ENCODE assay signal across 1 cellular context in genomic region chr20:58407201-58407873, GRCh38.
TF ChIP-seq lines count a peak whose summit lies in the region.

No MANE protein-coding gene starts in this region.

TF ChIP-seq in K562, 482 proteins besides CTCF, POLR2A, EP300 and RAD21 (continued from another document and continues in another):
- TF ChIP-seq FOXO4 (CRISPR knock-in tag; IDR thresholded peaks at IDR 0.05) (no peak), EP400 (IDR thresholded peaks at IDR 0.05) (peak; percentile 37; the same call in 1 of the 2 replicates), HMGN3 (IDR thresholded peaks at IDR 0.05; ENCODE audit: borderline replicate concordance, extremely low read depth, insufficient read length, low read depth, low read length) (no peak), ZNF764 (CRISPR knock-in tag; IDR thresholded peaks at IDR 0.05; ENCODE audit: low read depth) (no peak), XRCC4 (IDR thresholded peaks at IDR 0.05; ENCODE audit: extremely low read depth, insufficient read depth, insufficient read length) (no peak), KDM2B (CRISPR knock-in tag; IDR thresholded peaks at IDR 0.05) (no peak), ZNF408 (CRISPR knock-in tag; IDR thresholded peaks at IDR 0.05; ENCODE audit: low read depth) (no peak), SNRNP70 (optimal IDR thresholded peaks at IDR 0.05; ENCODE audit: low read depth, low read length) (no peak), HDAC3 (IDR thresholded peaks at IDR 0.05; ENCODE audit: borderline replicate concordance, partially characterized antibody) (no peak), GATA2 (CRISPR knock-in tag; IDR thresholded peaks at IDR 0.05) (no peak), SMARCC2 (IDR thresholded peaks at IDR 0.05; ENCODE audit: low read depth) (0 out of 2 replicates have a peak, but pooled peaks have one; percentile 33), HDAC1 (IDR thresholded peaks at IDR 0.05) (no peak), RBM17 (IDR thresholded peaks at IDR 0.05; ENCODE audit: borderline replicate concordance, low read depth, low read length) (no peak), ARNT (IDR thresholded peaks at IDR 0.05) (peak in 1 of 2 experiments; percentile 93; a peak in 2 of 4 replicates), YY1 (IDR thresholded peaks at IDR 0.05; ENCODE audit: borderline replicate concordance in 1 of 3, control insufficient read depth in 1 of 3, extremely low read depth in 1 of 3, insufficient read depth in 3 of 3, insufficient read length in 1 of 3, insufficient replicate concordance in 2 of 3, low read depth in 1 of 3, low read length in 2 of 3) (no peak), MAFF (IDR thresholded peaks at IDR 0.05; ENCODE audit: low read length) (peak; percentile 60; the same call in 1 of the 2 replicates), ZBTB7A (IDR thresholded peaks at IDR 0.05; ENCODE audit: borderline replicate concordance, control insufficient read depth, low read depth, low read length) (no peak), ZNF586 (CRISPR knock-in tag; conservative IDR thresholded peaks at IDR 0.05) (no peak), TFAM (CRISPR knock-in tag; conservative IDR thresholded peaks at IDR 0.05) (no peak), POLR3G (IDR thresholded peaks at IDR 0.05; ENCODE audit: extremely low read depth, insufficient read length, insufficient replicate concordance) (no peak), ARID3B (CRISPR knock-in tag; IDR thresholded peaks at IDR 0.05; ENCODE audit: borderline replicate concordance) (no peak), ETS2 (tag; IDR thresholded peaks at IDR 0.05; ENCODE audit: borderline replicate concordance, poor library complexity, severe bottlenecking) (no peak), CBX5 (IDR thresholded peaks at IDR 0.05; ENCODE audit: borderline replicate concordance, low read depth) (no peak)
- TF ChIP-seq, protein P1, sequence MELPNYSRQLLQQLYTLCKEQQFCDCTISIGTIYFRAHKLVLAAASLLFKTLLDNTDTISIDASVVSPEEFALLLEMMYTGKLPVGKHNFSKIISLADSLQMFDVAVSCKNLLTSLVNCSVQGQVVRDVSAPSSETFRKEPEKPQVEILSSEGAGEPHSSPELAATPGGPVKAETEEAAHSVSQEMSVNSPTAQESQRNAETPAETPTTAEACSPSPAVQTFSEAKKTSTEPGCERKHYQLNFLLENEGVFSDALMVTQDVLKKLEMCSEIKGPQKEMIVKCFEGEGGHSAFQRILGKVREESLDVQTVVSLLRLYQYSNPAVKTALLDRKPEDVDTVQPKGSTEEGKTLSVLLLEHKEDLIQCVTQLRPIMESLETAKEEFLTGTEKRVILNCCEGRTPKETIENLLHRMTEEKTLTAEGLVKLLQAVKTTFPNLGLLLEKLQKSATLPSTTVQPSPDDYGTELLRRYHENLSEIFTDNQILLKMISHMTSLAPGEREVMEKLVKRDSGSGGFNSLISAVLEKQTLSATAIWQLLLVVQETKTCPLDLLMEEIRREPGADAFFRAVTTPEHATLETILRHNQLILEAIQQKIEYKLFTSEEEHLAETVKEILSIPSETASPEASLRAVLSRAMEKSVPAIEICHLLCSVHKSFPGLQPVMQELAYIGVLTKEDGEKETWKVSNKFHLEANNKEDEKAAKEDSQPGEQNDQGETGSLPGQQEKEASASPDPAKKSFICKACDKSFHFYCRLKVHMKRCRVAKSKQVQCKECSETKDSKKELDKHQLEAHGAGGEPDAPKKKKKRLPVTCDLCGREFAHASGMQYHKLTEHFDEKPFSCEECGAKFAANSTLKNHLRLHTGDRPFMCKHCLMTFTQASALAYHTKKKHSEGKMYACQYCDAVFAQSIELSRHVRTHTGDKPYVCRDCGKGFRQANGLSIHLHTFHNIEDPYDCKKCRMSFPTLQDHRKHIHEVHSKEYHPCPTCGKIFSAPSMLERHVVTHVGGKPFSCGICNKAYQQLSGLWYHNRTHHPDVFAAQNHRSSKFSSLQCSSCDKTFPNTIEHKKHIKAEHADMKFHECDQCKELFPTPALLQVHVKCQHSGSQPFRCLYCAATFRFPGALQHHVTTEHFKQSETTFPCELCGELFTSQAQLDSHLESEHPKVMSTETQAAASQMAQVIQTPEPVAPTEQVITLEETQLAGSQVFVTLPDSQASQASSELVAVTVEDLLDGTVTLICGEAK (IDR thresholded peaks at IDR 0.05): peak; percentile 91
- TF ChIP-seq, protein P1 (CRISPR knock-in tag; IDR thresholded peaks at IDR 0.05): no peak
- TF ChIP-seq, protein P2, sequence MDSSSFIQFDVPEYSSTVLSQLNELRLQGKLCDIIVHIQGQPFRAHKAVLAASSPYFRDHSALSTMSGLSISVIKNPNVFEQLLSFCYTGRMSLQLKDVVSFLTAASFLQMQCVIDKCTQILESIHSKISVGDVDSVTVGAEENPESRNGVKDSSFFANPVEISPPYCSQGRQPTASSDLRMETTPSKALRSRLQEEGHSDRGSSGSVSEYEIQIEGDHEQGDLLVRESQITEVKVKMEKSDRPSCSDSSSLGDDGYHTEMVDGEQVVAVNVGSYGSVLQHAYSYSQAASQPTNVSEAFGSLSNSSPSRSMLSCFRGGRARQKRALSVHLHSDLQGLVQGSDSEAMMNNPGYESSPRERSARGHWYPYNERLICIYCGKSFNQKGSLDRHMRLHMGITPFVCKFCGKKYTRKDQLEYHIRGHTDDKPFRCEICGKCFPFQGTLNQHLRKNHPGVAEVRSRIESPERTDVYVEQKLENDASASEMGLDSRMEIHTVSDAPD (CRISPR knock-in tag; IDR thresholded peaks at IDR 0.05): no peak
- TF ChIP-seq, protein P3, sequence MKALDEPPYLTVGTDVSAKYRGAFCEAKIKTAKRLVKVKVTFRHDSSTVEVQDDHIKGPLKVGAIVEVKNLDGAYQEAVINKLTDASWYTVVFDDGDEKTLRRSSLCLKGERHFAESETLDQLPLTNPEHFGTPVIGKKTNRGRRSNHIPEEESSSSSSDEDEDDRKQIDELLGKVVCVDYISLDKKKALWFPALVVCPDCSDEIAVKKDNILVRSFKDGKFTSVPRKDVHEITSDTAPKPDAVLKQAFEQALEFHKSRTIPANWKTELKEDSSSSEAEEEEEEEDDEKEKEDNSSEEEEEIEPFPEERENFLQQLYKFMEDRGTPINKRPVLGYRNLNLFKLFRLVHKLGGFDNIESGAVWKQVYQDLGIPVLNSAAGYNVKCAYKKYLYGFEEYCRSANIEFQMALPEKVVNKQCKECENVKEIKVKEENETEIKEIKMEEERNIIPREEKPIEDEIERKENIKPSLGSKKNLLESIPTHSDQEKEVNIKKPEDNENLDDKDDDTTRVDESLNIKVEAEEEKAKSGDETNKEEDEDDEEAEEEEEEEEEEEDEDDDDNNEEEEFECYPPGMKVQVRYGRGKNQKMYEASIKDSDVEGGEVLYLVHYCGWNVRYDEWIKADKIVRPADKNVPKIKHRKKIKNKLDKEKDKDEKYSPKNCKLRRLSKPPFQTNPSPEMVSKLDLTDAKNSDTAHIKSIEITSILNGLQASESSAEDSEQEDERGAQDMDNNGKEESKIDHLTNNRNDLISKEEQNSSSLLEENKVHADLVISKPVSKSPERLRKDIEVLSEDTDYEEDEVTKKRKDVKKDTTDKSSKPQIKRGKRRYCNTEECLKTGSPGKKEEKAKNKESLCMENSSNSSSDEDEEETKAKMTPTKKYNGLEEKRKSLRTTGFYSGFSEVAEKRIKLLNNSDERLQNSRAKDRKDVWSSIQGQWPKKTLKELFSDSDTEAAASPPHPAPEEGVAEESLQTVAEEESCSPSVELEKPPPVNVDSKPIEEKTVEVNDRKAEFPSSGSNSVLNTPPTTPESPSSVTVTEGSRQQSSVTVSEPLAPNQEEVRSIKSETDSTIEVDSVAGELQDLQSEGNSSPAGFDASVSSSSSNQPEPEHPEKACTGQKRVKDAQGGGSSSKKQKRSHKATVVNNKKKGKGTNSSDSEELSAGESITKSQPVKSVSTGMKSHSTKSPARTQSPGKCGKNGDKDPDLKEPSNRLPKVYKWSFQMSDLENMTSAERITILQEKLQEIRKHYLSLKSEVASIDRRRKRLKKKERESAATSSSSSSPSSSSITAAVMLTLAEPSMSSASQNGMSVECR (CRISPR knock-in tag; IDR thresholded peaks at IDR 0.05): no peak
- TF ChIP-seq, protein P4, sequence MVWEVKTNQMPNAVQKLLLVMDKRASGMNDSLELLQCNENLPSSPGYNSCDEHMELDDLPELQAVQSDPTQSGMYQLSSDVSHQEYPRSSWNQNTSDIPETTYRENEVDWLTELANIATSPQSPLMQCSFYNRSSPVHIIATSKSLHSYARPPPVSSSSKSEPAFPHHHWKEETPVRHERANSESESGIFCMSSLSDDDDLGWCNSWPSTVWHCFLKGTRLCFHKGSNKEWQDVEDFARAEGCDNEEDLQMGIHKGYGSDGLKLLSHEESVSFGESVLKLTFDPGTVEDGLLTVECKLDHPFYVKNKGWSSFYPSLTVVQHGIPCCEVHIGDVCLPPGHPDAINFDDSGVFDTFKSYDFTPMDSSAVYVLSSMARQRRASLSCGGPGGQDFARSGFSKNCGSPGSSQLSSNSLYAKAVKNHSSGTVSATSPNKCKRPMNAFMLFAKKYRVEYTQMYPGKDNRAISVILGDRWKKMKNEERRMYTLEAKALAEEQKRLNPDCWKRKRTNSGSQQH (CRISPR knock-in tag; IDR thresholded peaks at IDR 0.05): no peak
- TF ChIP-seq, protein P5, sequence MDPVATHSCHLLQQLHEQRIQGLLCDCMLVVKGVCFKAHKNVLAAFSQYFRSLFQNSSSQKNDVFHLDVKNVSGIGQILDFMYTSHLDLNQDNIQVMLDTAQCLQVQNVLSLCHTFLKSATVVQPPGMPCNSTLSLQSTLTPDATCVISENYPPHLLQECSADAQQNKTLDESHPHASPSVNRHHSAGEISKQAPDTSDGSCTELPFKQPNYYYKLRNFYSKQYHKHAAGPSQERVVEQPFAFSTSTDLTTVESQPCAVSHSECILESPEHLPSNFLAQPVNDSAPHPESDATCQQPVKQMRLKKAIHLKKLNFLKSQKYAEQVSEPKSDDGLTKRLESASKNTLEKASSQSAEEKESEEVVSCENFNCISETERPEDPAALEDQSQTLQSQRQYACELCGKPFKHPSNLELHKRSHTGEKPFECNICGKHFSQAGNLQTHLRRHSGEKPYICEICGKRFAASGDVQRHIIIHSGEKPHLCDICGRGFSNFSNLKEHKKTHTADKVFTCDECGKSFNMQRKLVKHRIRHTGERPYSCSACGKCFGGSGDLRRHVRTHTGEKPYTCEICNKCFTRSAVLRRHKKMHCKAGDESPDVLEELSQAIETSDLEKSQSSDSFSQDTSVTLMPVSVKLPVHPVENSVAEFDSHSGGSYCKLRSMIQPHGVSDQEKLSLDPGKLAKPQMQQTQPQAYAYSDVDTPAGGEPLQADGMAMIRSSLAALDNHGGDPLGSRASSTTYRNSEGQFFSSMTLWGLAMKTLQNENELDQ (CRISPR knock-in tag; IDR thresholded peaks at IDR 0.05; ENCODE audit: borderline replicate concordance): no peak
